In genomic region chr11:125591659-125592304, GRCh38 we compare ENCODE assay signal across 8 cellular contexts. TPM values are rescaled to one million over a fixed set of nuclear protein-coding genes. Genes with fewer than 3 reads are reported as not detected.
DNase-seq lines count a peak whose midpoint lies in the region; ATAC-seq and TF ChIP-seq lines count a peak whose summit lies in the region.

No MANE protein-coding gene starts in this region.

- DNase-seq in GM06990 (ENCODE audit: extremely low read depth, insufficient read length) (peak; percentile 70), mesothelial cell of epicardium (ENCODE audit: low spot score in 2 of 2, unreplicated experiment in 2 of 2) (peak; percentile 31 to 70), NCI-H2107 treated with DMSO at 0.1 percent for 48 hours (lab: John Stamatoyannopoulos, UW; ENCODE audit: unreplicated experiment) (no peak)
- DNase-seq in activated CD4-positive, alpha-beta T cell treated with anti-CD3 and anti-CD28 coated beads, Interleukin-2, amount 50 U/mL, for 1 hour = peak; percentile 21
- peak; percentile 20 for DNase-seq in effector CD8-positive, alpha-beta T cell (lab: John Stamatoyannopoulos, UW)
- peak in 1 of 2 donors; percentile 36 for DNase-seq in stimulated activated naive CD8-positive, alpha-beta T cell treated with anti-CD3 and anti-CD28 coated beads, Interleukin-15, amount 100 ng/mL, for 72 hours

- no peaks in the 10 kb centered on the region; the same call in 1 of the 2 replicates for H3K36me3 ChIP-seq in GM06990 (ENCODE audit: control insufficient read depth, insufficient read depth, low read length)

- TF ChIP-seq RAD21 in Ishikawa (IDR thresholded peaks at IDR 0.05; ENCODE audit: low read depth) = no peak

- H3K27ac Mint-ChIP-seq in mesothelial cell of epicardium = peak overlapping the region; percentile 98
- H3K27ac Mint-ChIP-seq in stimulated activated naive CD8-positive, alpha-beta T cell treated with anti-CD3 and anti-CD28 coated beads, Interleukin-15, amount 100 ng/mL, for 72 hours = peak overlapping the region; percentile 98 to 99

- peaks cover 5% of the 10 kb centered on the region for H3K36me3 Mint-ChIP-seq in mesothelial cell of epicardium

- peak; percentile 18 for ATAC-seq in GM21619 (IDR thresholded peaks at IDR 0.05; ENCODE audit: unreplicated experiment)
- ATAC-seq in stimulated activated naive CD8-positive, alpha-beta T cell treated with anti-CD3 and anti-CD28 coated beads, Interleukin-15, amount 100 ng/mL, for 72 hours = peak; percentile 42

- peak overlapping the region; percentile 77 for H3K4me3 ChIP-seq in GM06990 (replicated peaks; ENCODE audit: low read depth, low read length)

- H3K4me1 Mint-ChIP-seq in mesothelial cell of epicardium = peaks cover 32% of the 10 kb centered on the region
- H3K4me1 Mint-ChIP-seq in stimulated activated naive CD8-positive, alpha-beta T cell treated with anti-CD3 and anti-CD28 coated beads, Interleukin-15, amount 100 ng/mL, for 72 hours = peaks cover 45% of the 10 kb centered on the region

- no peaks in the 10 kb centered on the region for H3K9me3 Mint-ChIP-seq in mesothelial cell of epicardium
- no peaks in the 10 kb centered on the region for H3K9me3 Mint-ChIP-seq in stimulated activated naive CD8-positive, alpha-beta T cell treated with anti-CD3 and anti-CD28 coated beads, Interleukin-15, amount 100 ng/mL, for 72 hours

- H3K27me3 Mint-ChIP-seq in mesothelial cell of epicardium (ENCODE audit: low read depth) = no peaks in the 10 kb centered on the region
- no peaks in the 10 kb centered on the region for H3K27me3 Mint-ChIP-seq in stimulated activated naive CD8-positive, alpha-beta T cell treated with anti-CD3 and anti-CD28 coated beads, Interleukin-15, amount 100 ng/mL, for 72 hours

- H3K4me3 Mint-ChIP-seq in mesothelial cell of epicardium = peak overlapping the region; percentile 90
- H3K4me3 Mint-ChIP-seq in stimulated activated naive CD8-positive, alpha-beta T cell treated with anti-CD3 and anti-CD28 coated beads, Interleukin-15, amount 100 ng/mL, for 72 hours = peak overlapping the region; percentile 95

- no peaks in the 10 kb centered on the region for H3K27me3 ChIP-seq in GM06990 (replicated peaks; ENCODE audit: control insufficient read depth, insufficient read depth, low read length)

- TF ChIP-seq CTCF in GM06990 (IDR thresholded peaks at IDR 0.05; ENCODE audit: insufficient read depth, low read length, poor library complexity, severe bottlenecking) (no peak), mesothelial cell of epicardium (IDR thresholded peaks at IDR 0.05; ENCODE audit: unreplicated experiment) (no peak)

- TF ChIP-seq EP300 in Ishikawa (IDR thresholded peaks at IDR 0.05; ENCODE audit: borderline replicate concordance) = no peak

TF ChIP-seq in Ishikawa, 13 proteins besides CTCF, POLR2A, EP300 and RAD21:
- TF ChIP-seq CREB1 (IDR thresholded peaks at IDR 0.05; ENCODE audit: low read depth) (no peak), MAX (IDR thresholded peaks at IDR 0.05) (peak; percentile 39), TAF1 (IDR thresholded peaks at IDR 0.05; ENCODE audit: low read depth) (no peak), FOXM1 (IDR thresholded peaks at IDR 0.05; ENCODE audit: borderline replicate concordance, low read depth) (no peak), TEAD4 (IDR thresholded peaks at IDR 0.05) (no peak), USF1 (IDR thresholded peaks at IDR 0.05) (no peak)
TF ChIP-seq in Ishikawa: peak in this region for 1.

RNA-seq across cellular contexts. Expression of gene STT3A, which starts 0.9 kb away (rescaled TPM):
- 146 to 167 TPM (median 162 TPM) in 3 replicates for total RNA-seq in mesothelial cell of epicardium

RNA-seq across cellular contexts. Expression of gene EI24, which starts 22.5 kb away (rescaled TPM):
- 67.2 to 69.3 TPM (median 67.8 TPM) in 3 replicates for total RNA-seq in mesothelial cell of epicardium

RNA-seq across cellular contexts. Expression of gene CHEK1, which starts 33.2 kb away (rescaled TPM):
- 23.3 to 25.9 TPM (median 24.7 TPM) in 3 replicates for total RNA-seq in mesothelial cell of epicardium
